ENCODE assay signal across 1 cellular context in the genomic region with DNA sequence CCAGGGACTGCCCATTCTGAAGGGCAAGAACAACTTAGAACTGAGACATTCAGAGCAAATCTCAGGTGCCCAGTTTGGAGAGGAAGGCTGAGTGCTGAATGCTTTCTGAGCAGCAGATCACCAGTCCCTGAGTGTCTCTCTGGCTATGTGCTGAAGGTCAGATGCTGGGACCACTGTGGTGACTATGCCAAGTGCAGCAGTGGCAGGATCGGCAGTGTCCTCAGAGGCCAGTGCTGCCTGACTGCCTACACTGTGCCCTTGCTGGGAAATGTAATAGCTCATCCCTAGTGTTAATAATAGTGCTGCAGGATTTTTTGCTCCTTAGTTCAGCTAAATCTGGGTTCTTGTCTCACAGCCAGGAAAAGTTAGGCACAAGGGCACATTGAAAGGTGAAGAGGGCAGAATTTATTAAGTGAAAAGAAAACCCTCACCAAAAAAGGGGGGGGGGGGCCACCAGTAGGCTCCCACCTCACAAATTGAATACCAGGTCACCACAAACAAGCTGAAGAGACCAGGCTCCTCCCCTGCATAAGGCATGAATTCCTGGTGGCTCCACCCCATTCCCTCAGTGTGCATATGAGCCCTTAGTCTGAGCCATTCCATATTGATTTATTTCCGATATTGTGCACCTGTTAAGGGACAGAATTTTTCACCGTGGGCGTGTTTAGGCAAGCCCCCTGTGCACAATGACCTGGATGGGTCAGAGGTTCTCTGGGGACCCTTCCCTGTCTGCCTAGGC.
TF ChIP-seq lines count a peak whose summit lies in the region.

No MANE protein-coding gene starts in this region.

TF ChIP-seq in GM23338, 12 proteins besides CTCF, POLR2A, EP300 and RAD21 (continued from another document):
- TF ChIP-seq ZNF462 (CRISPR knock-in tag; IDR thresholded peaks at IDR 0.05) (no peak), EZH2phosphoT487 (IDR thresholded peaks at IDR 0.05; ENCODE audit: unreplicated experiment) (no peak), CREB1 (CRISPR knock-in tag; IDR thresholded peaks at IDR 0.05; ENCODE audit: low read depth) (no peak), ZNF331 (CRISPR knock-in tag; IDR thresholded peaks at IDR 0.05; ENCODE audit: low read depth) (no peak), NANOG (IDR thresholded peaks at IDR 0.05; ENCODE audit: borderline replicate concordance) (no peak), ZNF114 (CRISPR knock-in tag; IDR thresholded peaks at IDR 0.05) (no peak), ETS1 (IDR thresholded peaks at IDR 0.05) (no peak), EZH2 (IDR thresholded peaks at IDR 0.05; ENCODE audit: low read depth, unreplicated experiment) (no peak), JUNB (IDR thresholded peaks at IDR 0.05; ENCODE audit: unreplicated experiment) (no peak), POLR2AphosphoS5 (IDR thresholded peaks at IDR 0.05; ENCODE audit: low read depth) (no peak)
- TF ChIP-seq, protein P1, sequence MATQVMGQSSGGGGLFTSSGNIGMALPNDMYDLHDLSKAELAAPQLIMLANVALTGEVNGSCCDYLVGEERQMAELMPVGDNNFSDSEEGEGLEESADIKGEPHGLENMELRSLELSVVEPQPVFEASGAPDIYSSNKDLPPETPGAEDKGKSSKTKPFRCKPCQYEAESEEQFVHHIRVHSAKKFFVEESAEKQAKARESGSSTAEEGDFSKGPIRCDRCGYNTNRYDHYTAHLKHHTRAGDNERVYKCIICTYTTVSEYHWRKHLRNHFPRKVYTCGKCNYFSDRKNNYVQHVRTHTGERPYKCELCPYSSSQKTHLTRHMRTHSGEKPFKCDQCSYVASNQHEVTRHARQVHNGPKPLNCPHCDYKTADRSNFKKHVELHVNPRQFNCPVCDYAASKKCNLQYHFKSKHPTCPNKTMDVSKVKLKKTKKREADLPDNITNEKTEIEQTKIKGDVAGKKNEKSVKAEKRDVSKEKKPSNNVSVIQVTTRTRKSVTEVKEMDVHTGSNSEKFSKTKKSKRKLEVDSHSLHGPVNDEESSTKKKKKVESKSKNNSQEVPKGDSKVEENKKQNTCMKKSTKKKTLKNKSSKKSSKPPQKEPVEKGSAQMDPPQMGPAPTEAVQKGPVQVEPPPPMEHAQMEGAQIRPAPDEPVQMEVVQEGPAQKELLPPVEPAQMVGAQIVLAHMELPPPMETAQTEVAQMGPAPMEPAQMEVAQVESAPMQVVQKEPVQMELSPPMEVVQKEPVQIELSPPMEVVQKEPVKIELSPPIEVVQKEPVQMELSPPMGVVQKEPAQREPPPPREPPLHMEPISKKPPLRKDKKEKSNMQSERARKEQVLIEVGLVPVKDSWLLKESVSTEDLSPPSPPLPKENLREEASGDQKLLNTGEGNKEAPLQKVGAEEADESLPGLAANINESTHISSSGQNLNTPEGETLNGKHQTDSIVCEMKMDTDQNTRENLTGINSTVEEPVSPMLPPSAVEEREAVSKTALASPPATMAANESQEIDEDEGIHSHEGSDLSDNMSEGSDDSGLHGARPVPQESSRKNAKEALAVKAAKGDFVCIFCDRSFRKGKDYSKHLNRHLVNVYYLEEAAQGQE (IDR thresholded peaks at IDR 0.05; ENCODE audit: unreplicated experiment): no peak
